ENCODE assay signal across 1 cellular context in genomic region chr1:29124366-29125236, GRCh38.
TF ChIP-seq lines count a peak whose summit lies in the region.

No MANE protein-coding gene starts in this region.

TF ChIP-seq in HEK293, 187 proteins besides CTCF, POLR2A, EP300 and RAD21 (continued from another document and continues in another):
- TF ChIP-seq ELK4 (IDR thresholded peaks at IDR 0.05; ENCODE audit: borderline replicate concordance, low read depth, low read length) (no peak), ZSCAN18 (tag by site-specific recombination; IDR thresholded peaks at IDR 0.05) (no peak), ZNF561 (tag by site-specific recombination; IDR thresholded peaks at IDR 0.05; ENCODE audit: borderline replicate concordance) (0 out of 2 replicates have a peak, but pooled peaks have one; percentile 32), SP3 (tag by site-specific recombination; IDR thresholded peaks at IDR 0.05) (peak; percentile 91), GLIS2 (tag by site-specific recombination; IDR thresholded peaks at IDR 0.05) (peak; percentile 95), ZNF335 (tag by site-specific recombination; conservative IDR thresholded peaks at IDR 0.05) (peak; percentile 90), ZNF843 (tag by site-specific recombination; IDR thresholded peaks at IDR 0.05) (no peak), SCRT1 (tag by site-specific recombination; IDR thresholded peaks at IDR 0.05; ENCODE audit: borderline replicate concordance) (no peak), EGR2 (tag by site-specific recombination; IDR thresholded peaks at IDR 0.05; ENCODE audit: low read depth) (peak; percentile 72; the same call in 1 of the 2 replicates), KLF17 (tag by site-specific recombination; IDR thresholded peaks at IDR 0.05) (0 out of 2 replicates have a peak, but pooled peaks have one; percentile 52), PRDM4 (tag by site-specific recombination; IDR thresholded peaks at IDR 0.05) (no peak), ZNF398 (tag by site-specific recombination; IDR thresholded peaks at IDR 0.05) (peak; percentile 77), ZSCAN30 (tag by site-specific recombination; IDR thresholded peaks at IDR 0.05) (0 out of 2 replicates have a peak, but pooled peaks have one; percentile 9), ZNF510 (tag by site-specific recombination; IDR thresholded peaks at IDR 0.05; ENCODE audit: insufficient replicate concordance) (no peak), ZFP69B (tag by site-specific recombination; IDR thresholded peaks at IDR 0.05) (no peak), ZNF580 (tag by site-specific recombination; IDR thresholded peaks at IDR 0.05) (no peak), KLF9 (tag by site-specific recombination; IDR thresholded peaks at IDR 0.05; ENCODE audit: low read depth) (peak; percentile 78), SALL2 (tag by site-specific recombination; IDR thresholded peaks at IDR 0.05; ENCODE audit: borderline replicate concordance) (no peak), HIC1 (tag by site-specific recombination; IDR thresholded peaks at IDR 0.05) (0 out of 2 replicates have a peak, but pooled peaks have one; percentile 42), GLI2 (tag by site-specific recombination; IDR thresholded peaks at IDR 0.05; ENCODE audit: borderline replicate concordance, low read depth) (no peak), ZBTB20 (tag by site-specific recombination; IDR thresholded peaks at IDR 0.05) (peak; percentile 77; the same call in 1 of the 2 replicates), KLF7 (tag by site-specific recombination; IDR thresholded peaks at IDR 0.05; ENCODE audit: borderline replicate concordance) (peak; percentile 85), ZBTB17 (tag by site-specific recombination; IDR thresholded peaks at IDR 0.05) (peak; percentile 84), ZXDB (tag by site-specific recombination; IDR thresholded peaks at IDR 0.05) (peak; percentile 90), ZNF223 (tag by site-specific recombination; IDR thresholded peaks at IDR 0.05) (no peak), KLF16 (tag by site-specific recombination; IDR thresholded peaks at IDR 0.05) (peak; percentile 66; the same call in 1 of the 2 replicates), IKZF3 (tag by site-specific recombination; IDR thresholded peaks at IDR 0.05) (0 out of 2 replicates have a peak, but pooled peaks have one; percentile 34), ZNF394 (tag by site-specific recombination; IDR thresholded peaks at IDR 0.05; ENCODE audit: borderline replicate concordance) (0 out of 2 replicates have a peak, but pooled peaks have one; percentile 46), ZBTB11 (tag by site-specific recombination; conservative IDR thresholded peaks at IDR 0.05; ENCODE audit: low read depth) (peak; percentile 42; the same call in 1 of the 2 replicates), KLF8 (tag by site-specific recombination; IDR thresholded peaks at IDR 0.05) (peak; percentile 91), ZNF423 (tag by site-specific recombination; IDR thresholded peaks at IDR 0.05) (peak; percentile 62), ZBTB8A (tag by site-specific recombination; IDR thresholded peaks at IDR 0.05) (peak; percentile 76), ZNF324 (tag by site-specific recombination; IDR thresholded peaks at IDR 0.05) (no peak), SP2 (tag by site-specific recombination; IDR thresholded peaks at IDR 0.05) (peak; percentile 81), ZBTB6 (tag by site-specific recombination; IDR thresholded peaks at IDR 0.05) (no peak), ZBTB26 (tag by site-specific recombination; optimal IDR thresholded peaks at IDR 0.05) (peak; percentile 66), ZNF585B (tag by site-specific recombination; IDR thresholded peaks at IDR 0.05) (no peak), WT1 (tag by site-specific recombination; IDR thresholded peaks at IDR 0.05) (no peak), ZNF416 (tag by site-specific recombination; IDR thresholded peaks at IDR 0.05) (no peak), ZBTB10 (tag by site-specific recombination; IDR thresholded peaks at IDR 0.05) (peak; percentile 71), KLF10 (tag by site-specific recombination; IDR thresholded peaks at IDR 0.05) (peak; percentile 57)
